ENCODE assay signal across 6 cellular contexts in genomic region chr1:154956557-154956956, GRCh38. TPM values are rescaled to one million over a fixed set of nuclear protein-coding genes. Genes with fewer than 3 reads are reported as not detected.
DNase-seq lines count a peak whose midpoint lies in the region; ATAC-seq and TF ChIP-seq lines count a peak whose summit lies in the region.

No MANE protein-coding gene starts in this region.

- no peak for TF ChIP-seq POLR2A in heart left ventricle (IDR thresholded peaks at IDR 0.05)

- H3K4me3 ChIP-seq in heart left ventricle (peak overlapping the region; percentile 38 to 82 (median 61)), thymus (ENCODE audit: low read length) (peak overlapping the region; percentile 70)

- peaks cover 34% of the 10 kb centered on the region for H3K36me3 Mint-ChIP-seq in T-helper 2 cell treated with Interferon-gamma antibody and Interleukin-4, amounts not matched to agents 5 μg/mL and 100 μg/mL, for 36 hours (ENCODE audit: low read depth)

- intact Hi-C loops in heart left ventricle (cut with DNase I) = loop anchor here in 5 of 10 donors (5.0 to 10.0 kb wide), 4 partner anchors 61 to 126 kb away; partner anchors contain the start of genes EFNA4 (in 2 of the 5) and ADAM15 (in 1 of the 5)

- DNase-seq in T-helper 2 cell treated with Interferon-gamma antibody and Interleukin-4, amounts not matched to agents 5 μg/mL and 100 μg/mL, for 36 hours (ENCODE audit: low spot score) = no peak
- DNase-seq in T-helper 2 cell = no peak
- peak in 4 of 5 donors; percentile 49 to 65 (median 64) for DNase-seq in heart left ventricle
- DNase-seq in A172 (ENCODE audit: low spot score) = no peak
- no peak for DNase-seq in HT-29 (ENCODE audit: low spot score)

- no peaks in the 10 kb centered on the region for H3K9me3 ChIP-seq in heart left ventricle
- H3K9me3 ChIP-seq in thymus (ENCODE audit: control insufficient read depth) = no peaks in the 10 kb centered on the region

- peak overlapping the region; percentile 98 for H3K4me3 Mint-ChIP-seq in T-helper 2 cell treated with Interferon-gamma antibody and Interleukin-4, amounts not matched to agents 5 μg/mL and 100 μg/mL, for 36 hours

- H3K4me1 ChIP-seq in heart left ventricle (peaks cover 8 to 73% (median 49%) of the 10 kb centered on the region in 12 donors), thymus (ENCODE audit: control insufficient read depth, insufficient read depth, low read length) (peaks cover 48% of the 10 kb centered on the region)

- peaks cover 0 to 20% (median 15%) of the 10 kb centered on the region in 9 donors for H3K36me3 ChIP-seq in heart left ventricle
- H3K36me3 ChIP-seq in thymus (ENCODE audit: control insufficient read depth, insufficient read depth) = peaks cover 22% of the 10 kb centered on the region

- peak overlapping the region; percentile 99 for H3K27ac Mint-ChIP-seq in T-helper 2 cell treated with Interferon-gamma antibody and Interleukin-4, amounts not matched to agents 5 μg/mL and 100 μg/mL, for 36 hours

- TF ChIP-seq CTCF in heart left ventricle (IDR thresholded peaks at IDR 0.05) = no peak

- peak overlapping the region; percentile 59 to 85 (median 79) for H3K27ac ChIP-seq in heart left ventricle
- H3K27ac ChIP-seq in thymus (ENCODE audit: low read depth) = peak overlapping the region; percentile 92

- peaks cover 64% of the 10 kb centered on the region for H3K4me1 Mint-ChIP-seq in T-helper 2 cell treated with Interferon-gamma antibody and Interleukin-4, amounts not matched to agents 5 μg/mL and 100 μg/mL, for 36 hours (ENCODE audit: low read depth)

- no peaks in the 10 kb centered on the region for H3K27me3 Mint-ChIP-seq in T-helper 2 cell treated with Interferon-gamma antibody and Interleukin-4, amounts not matched to agents 5 μg/mL and 100 μg/mL, for 36 hours (ENCODE audit: low read depth)

- H3K27me3 ChIP-seq in heart left ventricle (no peaks in the 10 kb centered on the region), thymus (ENCODE audit: control insufficient read depth, insufficient read depth) (no peaks in the 10 kb centered on the region)

- no peaks in the 10 kb centered on the region for H3K9me3 Mint-ChIP-seq in T-helper 2 cell treated with Interferon-gamma antibody and Interleukin-4, amounts not matched to agents 5 μg/mL and 100 μg/mL, for 36 hours

- 3 to 9% (median 5%) methylated on average over 5 to 6 of the region's 6 CpGs for WGBS in heart left ventricle, 4 donors
- WGBS in thymus = 46% methylated on average over 6 of the region's 6 CpGs

- ATAC-seq in heart left ventricle = peak in 3 of 4 donors; percentile 0 to 34 (median 25)

RNA-seq across cellular contexts. Expression of gene PBXIP1, which starts 0.7 kb away (rescaled TPM):
- total RNA-seq in heart left ventricle = 10 to 100 TPM; 38.2 to 70.4 (median 51.7) TPM
- 10 to 100 TPM; 36.9 to 38.2 TPM for polyA plus RNA-seq in heart left ventricle
- 104 TPM for polyA plus RNA-seq in thymus
- total RNA-seq in A172 (2014; rRNA removed; shearing (Covaris generic)) = 51.0 and 89.4 TPM in 2 replicates
- 33.3 and 42.5 TPM in 2 replicates for total RNA-seq in HT-29 (2014; rRNA removed; shearing (Covaris generic))

RNA-seq across cellular contexts. Expression of gene PYGO2, which starts 5.0 kb away (rescaled TPM):
- total RNA-seq in heart left ventricle = 10 to 100 TPM; 10.7 to 19.2 (median 16.3) TPM
- polyA plus RNA-seq in heart left ventricle (10 to 100 TPM in 1 of 2 donors, 1 to 10 TPM in 1; 9.7 to 18.0 TPM), thymus (24.5 TPM)
- 27.1 and 27.5 TPM in 2 replicates for total RNA-seq in A172 (2014; rRNA removed; shearing (Covaris generic))
- total RNA-seq in HT-29 (2014; rRNA removed; shearing (Covaris generic)) = 36.3 and 43.4 TPM in 2 replicates

RNA-seq across cellular contexts. Expression of gene SHC1, which starts 14.0 kb away (rescaled TPM):
- 100 to 1,000 TPM in 1 of 9 donors, 10 to 100 TPM in 8; 38.8 to 115 (median 62.4) TPM for total RNA-seq in heart left ventricle
- polyA plus RNA-seq in heart left ventricle (10 to 100 TPM; 23.6 to 93.7 TPM), thymus (66.7 TPM)
- 292 and 357 TPM in 2 replicates for total RNA-seq in A172 (2014; rRNA removed; shearing (Covaris generic))
- 112 and 120 TPM in 2 replicates for total RNA-seq in HT-29 (2014; rRNA removed; shearing (Covaris generic))

RNA-seq across cellular contexts. Expression of gene CKS1B, which starts 17.9 kb away (rescaled TPM):
- 10 to 100 TPM; 11.0 to 30.0 (median 16.7) TPM for total RNA-seq in heart left ventricle
- polyA plus RNA-seq in heart left ventricle (10 to 100 TPM in 1 of 2 donors, 1 to 10 TPM in 1; 6.8 to 48.9 TPM), thymus (32.8 TPM)
- total RNA-seq in A172 (2014; rRNA removed; shearing (Covaris generic)) = 312 and 369 TPM in 2 replicates
- 189 and 196 TPM in 2 replicates for total RNA-seq in HT-29 (2014; rRNA removed; shearing (Covaris generic))

RNA-seq across cellular contexts. Expression of gene PMVK, which starts 20.0 kb away (rescaled TPM):
- total RNA-seq in heart left ventricle = 10 to 100 TPM; 12.8 to 50.8 (median 37.5) TPM
- polyA plus RNA-seq in heart left ventricle = 10 to 100 TPM; 47.1 to 52.1 TPM
- polyA plus RNA-seq in thymus = 27.5 TPM
- 13.9 and 14.3 TPM in 2 replicates for total RNA-seq in A172 (2014; rRNA removed; shearing (Covaris generic))
- total RNA-seq in HT-29 (2014; rRNA removed; shearing (Covaris generic)) = 15.7 and 18.9 TPM in 2 replicates

Comparison
In these comparisons a context has a peak if more than half of its experiments do, and no peak if none do; other contexts are left out.
1. DNase-seq: peak in heart left ventricle (4 of 5); none in T-helper 2 cell treated with Interferon-gamma antibody and Interleukin-4, amounts not matched to agents 5 μg/mL and 100 μg/mL, for 36 hours (single experiment), T-helper 2 cell (0 of 5), A172 (single experiment) and HT-29 (single experiment).